Comparison of ENCODE assay signal across 1 cellular context in genomic region chr4:98958065-98958464, GRCh38.
TF ChIP-seq lines count a peak whose summit lies in the region.

No MANE protein-coding gene starts in this region.

TF ChIP-seq in GM23338, 12 proteins besides CTCF, POLR2A, EP300 and RAD21 (continued from another document):
- TF ChIP-seq ZNF462 (CRISPR knock-in tag; IDR thresholded peaks at IDR 0.05): no peak
- TF ChIP-seq ETS1 (IDR thresholded peaks at IDR 0.05): no peak
- TF ChIP-seq NANOG (IDR thresholded peaks at IDR 0.05; ENCODE audit: borderline replicate concordance): no peak
- TF ChIP-seq STAT1 (IDR thresholded peaks at IDR 0.05; ENCODE audit: unreplicated experiment): no peak
